In genomic region chr6:10465633-10466499, GRCh38 we compare ENCODE assay signal across 8 cellular contexts. TPM values are rescaled to one million over a fixed set of nuclear protein-coding genes. Genes with fewer than 3 reads are reported as not detected.
DNase-seq lines count a peak whose midpoint lies in the region; ATAC-seq lines count a peak whose summit lies in the region.

No MANE protein-coding gene starts in this region.

- no peak for ATAC-seq in GM21723 (IDR thresholded peaks at IDR 0.05; ENCODE audit: unreplicated experiment)

- CTCF ChIA-PET in activated naive CD4-positive, alpha-beta T cell treated with anti-CD3 and anti-CD28 coated beads for 36 hours (lab: Charles Lee): interaction anchor here (0.6 to 1.7 kb wide), 6 partner anchors 12 to 162 kb away, joined by 3 to 8 read pairs (median 4); no protein-coding TSS in a partner anchor

- no peaks in the 10 kb centered on the region for H3K36me3 Mint-ChIP-seq in activated naive CD4-positive, alpha-beta T cell treated with anti-CD3 and anti-CD28 coated beads for 36 hours (ENCODE audit: low read depth)

- peak; percentile 47 for DNase-seq in activated naive CD4-positive, alpha-beta T cell treated with anti-CD3 and anti-CD28 coated beads for 36 hours
- no peak for DNase-seq in activated naive CD4-positive, alpha-beta T cell treated with Interleukin-2 at 50 U/mL for 16 hours
- DNase-seq in KG1 (lab: John Stamatoyannopoulos, UW) (peak; percentile 8), left kidney (ENCODE audit: low read depth, low spot score) (peak; percentile 84), ureter (ENCODE audit: low spot score) (no peak), midbrain (lab: John Stamatoyannopoulos, UW) (no peak)
- peak; percentile 27 for DNase-seq in activated CD4-positive, alpha-beta T cell treated with anti-CD3 and anti-CD28 coated beads, Interleukin-2, amount 50 U/mL, for 48 hours

- no peak overlapping the region for H3K27ac Mint-ChIP-seq in activated naive CD4-positive, alpha-beta T cell treated with anti-CD3 and anti-CD28 coated beads for 36 hours

- no peak overlapping the region for H3K4me3 Mint-ChIP-seq in activated naive CD4-positive, alpha-beta T cell treated with anti-CD3 and anti-CD28 coated beads for 36 hours

- intact Hi-C loops in activated naive CD4-positive, alpha-beta T cell treated with anti-CD3 and anti-CD28 coated beads for 36 hours (cut with micrococcal nuclease): no loop called here

- no peaks in the 10 kb centered on the region for H3K4me1 Mint-ChIP-seq in activated naive CD4-positive, alpha-beta T cell treated with anti-CD3 and anti-CD28 coated beads for 36 hours (ENCODE audit: low read depth)

- no peaks in the 10 kb centered on the region for H3K9me3 Mint-ChIP-seq in activated naive CD4-positive, alpha-beta T cell treated with anti-CD3 and anti-CD28 coated beads for 36 hours

- peaks cover 28% of the 10 kb centered on the region for H3K27me3 Mint-ChIP-seq in activated naive CD4-positive, alpha-beta T cell treated with anti-CD3 and anti-CD28 coated beads for 36 hours (ENCODE audit: low read depth)

RNA-seq across cellular contexts. Expression of gene TFAP2A, which starts 51.0 kb away (rescaled TPM):
- under 1 TPM in 1 of 2 experiments, not detected in 1; 0.30 TPM for total RNA-seq in activated naive CD4-positive, alpha-beta T cell treated with anti-CD3 and anti-CD28 coated beads for 36 hours
- 45.2 TPM for total RNA-seq in ureter

RNA-seq across cellular contexts. Expression of gene GCNT2, which starts 55.3 kb away (rescaled TPM):
- 1 to 10 TPM; 1.4 to 1.6 TPM for total RNA-seq in activated naive CD4-positive, alpha-beta T cell treated with anti-CD3 and anti-CD28 coated beads for 36 hours
- total RNA-seq in ureter: 3.1 TPM

Comparison
In these comparisons a context has a peak if more than half of its experiments do, and no peak if none do; other contexts are left out.
1. DNase-seq: peak in activated naive CD4-positive, alpha-beta T cell treated with anti-CD3 and anti-CD28 coated beads for 36 hours (single experiment), KG1 (single experiment), activated CD4-positive, alpha-beta T cell treated with anti-CD3 and anti-CD28 coated beads, Interleukin-2, amount 50 U/mL, for 48 hours (2 of 2) and left kidney (single experiment); none in activated naive CD4-positive, alpha-beta T cell treated with Interleukin-2 at 50 U/mL for 16 hours (single experiment), ureter (single experiment) and midbrain (single experiment).
2. RNA of gene TFAP2A, which starts 51.0 kb away (total RNA-seq): 45.2 TPM in ureter (single experiment); 0.30 TPM in activated naive CD4-positive, alpha-beta T cell treated with anti-CD3 and anti-CD28 coated beads for 36 hours; every median in the first group is over 10 times any median in the second.